8 cellular contexts compared by ENCODE assay signal in the genomic region with DNA sequence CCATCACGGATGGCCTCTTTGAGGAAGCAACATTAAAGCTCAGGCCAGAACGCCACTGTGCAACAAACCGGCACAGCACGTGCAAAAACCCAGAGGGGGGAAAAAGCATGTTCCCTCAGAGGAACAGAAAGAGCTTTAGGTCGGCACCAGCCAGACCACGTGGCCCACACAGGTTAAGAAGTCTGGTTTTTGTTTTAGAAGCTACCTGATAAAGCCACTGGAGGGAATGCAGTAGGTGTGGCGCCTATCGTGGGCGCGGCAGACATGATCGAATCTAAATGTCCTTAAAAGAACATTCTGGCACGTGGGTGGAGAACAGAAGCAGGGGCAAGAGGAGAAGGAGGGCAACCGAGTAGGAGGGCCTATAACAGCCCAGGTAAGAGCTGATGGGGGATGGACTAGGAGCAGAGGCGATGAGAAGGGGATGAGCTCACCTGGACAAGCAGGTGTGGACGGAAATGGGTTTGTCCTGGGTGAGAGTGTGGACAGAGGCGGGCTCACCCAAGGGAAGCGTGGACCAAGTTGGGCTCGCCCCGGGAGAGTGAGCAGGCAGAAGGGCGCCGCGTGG. TPM values are rescaled to one million over a fixed set of nuclear protein-coding genes. Genes with fewer than 3 reads are reported as not detected.
A peak's percentile ranks its signal among the peaks of the same experiment; 100 is the strongest.
DNase-seq lines count a peak whose midpoint lies in the region; ATAC-seq and TF ChIP-seq lines count a peak whose summit lies in the region.
"Not testable (repeated sequence)": the region's sequence is repeated elsewhere in the genome, so short reads cannot be mapped to it uniquely, and the experiment has no call there.

No MANE protein-coding gene starts in this region.

- not testable (repeated sequence) for H3K27me3 ChIP-seq in BE2C; HUES64 (ENCODE audit: insufficient read depth, low read length); mammary epithelial cell (ENCODE audit: insufficient read depth, low read length); heart left ventricle; muscle layer of duodenum (ENCODE audit: low read depth, low read length)

- dilution Hi-C loops in mammary epithelial cell (cut with HindIII; ENCODE audit: low sequenced_read_pairs): not testable (repeated sequence)

- peaks cover 20 to 40% of the 10 kb centered on the region in 2 donors for H3K4me1 Mint-ChIP-seq in stimulated activated naive B cell treated with anti-CD40 and anti-IgM and Interleukin-4, amounts not matched to agents 10 μg/mL and 1 μg/mL and 100 μg/mL, for 72 hours

- H3K27me3 Mint-ChIP-seq in stimulated activated naive B cell treated with anti-CD40 and anti-IgM and Interleukin-4, amounts not matched to agents 10 μg/mL and 1 μg/mL and 100 μg/mL, for 72 hours: not testable (repeated sequence)

- not testable (repeated sequence) for H4K20me1 ChIP-seq in mammary epithelial cell (ENCODE audit: insufficient read depth, low read length)

- not testable (repeated sequence) for TF ChIP-seq POLR2A in heart left ventricle (IDR thresholded peaks at IDR 0.05)

- WGBS in HUES64: 0% methylated on average over 10 of the region's 22 CpGs
- WGBS in mammary epithelial cell (ENCODE audit: low coverage, missing lambda C conversion rate): 0% methylated on average over 1 of the region's 22 CpGs
- WGBS in heart left ventricle, 4 donors: 0 to 1% (median 0%) methylated on average over 11 to 14 of the region's 22 CpGs

- H2AFZ ChIP-seq in mammary epithelial cell (ENCODE audit: low read depth, low read length): peak overlapping the region; percentile 91

- H3K4me3 ChIP-seq in BE2C (ENCODE audit: low read depth, low read length) (peak overlapping the region; percentile 73), HUES64 (ENCODE audit: low read length) (peak overlapping the region; percentile 82), WI38 (ENCODE audit: low read depth, low read length) (peak overlapping the region; percentile 75), mammary epithelial cell (replicated peaks in 1 of 3; ENCODE audit: insufficient read depth in 1 of 3, low read depth in 2 of 3, low read length in 3 of 3) (peak overlapping the region; percentile 66 to 80 (median 79)), heart left ventricle (peak overlapping the region; percentile 54 to 99 (median 82)), muscle layer of duodenum (ENCODE audit: low read depth in 1 of 2, low read length in 2 of 2) (peak overlapping the region; percentile 48 to 88)

- TSS peak; percentile 55 for BruUV-seq in mammary epithelial cell (replicated peaks; lab: Mats Ljungman, UMichigan)

- H3K27ac Mint-ChIP-seq in stimulated activated naive B cell treated with anti-CD40 and anti-IgM and Interleukin-4, amounts not matched to agents 10 μg/mL and 1 μg/mL and 100 μg/mL, for 72 hours: peak overlapping the region; percentile 99

- DNase-seq in BE2C; heart left ventricle; stimulated activated naive B cell treated with anti-CD40 and anti-IgM and Interleukin-4, amounts not matched to agents 10 μg/mL and 1 μg/mL and 100 μg/mL, for 72 hours: not testable (repeated sequence)
- peak; percentile 39 for DNase-seq in mammary epithelial cell

- peak overlapping the region; percentile 96 for H3K9ac ChIP-seq in HUES64 (ENCODE audit: low read depth, low read length)
- peak overlapping the region; percentile 53 for H3K9ac ChIP-seq in mammary epithelial cell (ENCODE audit: insufficient read depth, low read length)

- H3K9me3 Mint-ChIP-seq in stimulated activated naive B cell treated with anti-CD40 and anti-IgM and Interleukin-4, amounts not matched to agents 10 μg/mL and 1 μg/mL and 100 μg/mL, for 72 hours: not testable (repeated sequence)

- peak; percentile 18 for ATAC-seq in GM21381 (IDR thresholded peaks at IDR 0.05; ENCODE audit: unreplicated experiment)
- not testable (repeated sequence) for ATAC-seq in heart left ventricle
- peak; percentile 58 to 75 for ATAC-seq in stimulated activated naive B cell treated with anti-CD40 and anti-IgM and Interleukin-4, amounts not matched to agents 10 μg/mL and 1 μg/mL and 100 μg/mL, for 72 hours (replicated peaks)

- peak overlapping the region; percentile 98 for H3K4me3 Mint-ChIP-seq in stimulated activated naive B cell treated with anti-CD40 and anti-IgM and Interleukin-4, amounts not matched to agents 10 μg/mL and 1 μg/mL and 100 μg/mL, for 72 hours

- H3K9me3 ChIP-seq in BE2C; HUES64 (ENCODE audit: insufficient read depth, low read depth, low read length); mammary epithelial cell (replicated peaks; ENCODE audit: insufficient read depth, low read length); heart left ventricle; muscle layer of duodenum (ENCODE audit: control insufficient read depth in 1 of 2, low read length in 2 of 2): not testable (repeated sequence)

- H3K36me3 ChIP-seq in BE2C (peaks cover 54% of the 10 kb centered on the region), HUES64 (ENCODE audit: insufficient read depth, low read length) (peaks cover 59% of the 10 kb centered on the region), mammary epithelial cell (ENCODE audit: insufficient read depth, low read length) (peaks cover 22% of the 10 kb centered on the region), heart left ventricle (peaks cover 0 to 63% (median 46%) of the 10 kb centered on the region in 9 donors), muscle layer of duodenum (ENCODE audit: control insufficient read depth in 1 of 2, insufficient read depth in 2 of 2, low read length in 2 of 2) (peaks cover 24 to 49% of the 10 kb centered on the region in 2 donors)

- H3K27ac ChIP-seq in HUES64 (ENCODE audit: low read depth, low read length): peak overlapping the region; percentile 73; the same call in 1 of the 2 replicates
- H3K27ac ChIP-seq in mammary epithelial cell (ENCODE audit: insufficient read depth, low read depth, low read length): peak overlapping the region; percentile 50
- H3K27ac ChIP-seq in heart left ventricle: peak overlapping the region in 6 of 12 donors; percentile 46 to 74 (median 70)
- H3K27ac ChIP-seq in muscle layer of duodenum (ENCODE audit: low read length): not testable (repeated sequence)

- peaks cover 28 to 43% of the 10 kb centered on the region in 2 donors for H3K36me3 Mint-ChIP-seq in stimulated activated naive B cell treated with anti-CD40 and anti-IgM and Interleukin-4, amounts not matched to agents 10 μg/mL and 1 μg/mL and 100 μg/mL, for 72 hours

- CTCF ChIA-PET in mammary epithelial cell (lab: Charles Lee; ENCODE audit: low non-redundant PET): not testable (repeated sequence)

- not testable (repeated sequence) for TF ChIP-seq CTCF in BE2C (IDR thresholded peaks at IDR 0.05; ENCODE audit: low read depth, low read length); WI38 (IDR thresholded peaks at IDR 0.05; ENCODE audit: low read depth, low read length); mammary epithelial cell (conservative IDR thresholded peaks at IDR 0.05 in 1 of 2, IDR thresholded peaks at IDR 0.05 in 1 of 2; ENCODE audit: extremely low read depth in 1 of 2, insufficient read depth in 1 of 2, low read depth in 1 of 2, low read length in 2 of 2); heart left ventricle (IDR thresholded peaks at IDR 0.05)

- in situ Hi-C loops in mammary epithelial cell (cut with MboI; ENCODE audit: low sequenced_read_pairs in 2 of 2): not testable (repeated sequence)

- H3K4me2 ChIP-seq in mammary epithelial cell (ENCODE audit: insufficient read depth, low read depth, low read length): peak overlapping the region; percentile 77

- intact Hi-C loops in mammary epithelial cell (cut with micrococcal nuclease); heart left ventricle (cut with DNase I): not testable (repeated sequence)

- H3K4me1 ChIP-seq in BE2C; HUES64 (ENCODE audit: insufficient read depth, low read length); mammary epithelial cell (ENCODE audit: insufficient read depth, low read length); muscle layer of duodenum (ENCODE audit: control insufficient read depth in 1 of 2, insufficient read depth in 2 of 2, low read length in 2 of 2): not testable (repeated sequence)
- peaks cover 0 to 19% (median 11%) of the 10 kb centered on the region in 12 donors for H3K4me1 ChIP-seq in heart left ventricle

- peaks cover 23% of the 10 kb centered on the region for H3K79me2 ChIP-seq in mammary epithelial cell (ENCODE audit: insufficient read depth, low read length)

RNA-seq across cellular contexts. Expression of a gene that starts 27.5 kb away (rescaled TPM):
- 12.1 TPM for polyA plus RNA-seq in BE2C (2012; ENCODE audit: insufficient read depth, insufficient read length, low read depth)
- polyA plus RNA-seq in HUES64 (2013, experiment 1 of 2): 0.40 TPM
- polyA plus RNA-seq in HUES64 (2013, experiment 2 of 2): 0.82 TPM
- total RNA-seq in mammary epithelial cell (1 to 10 TPM; 1.7 to 2.3 TPM), heart left ventricle (1 to 10 TPM in 8 of 9 donors, under 1 TPM in 1; 0.90 to 5.3 (median 3.5) TPM)
- polyA plus RNA-seq in mammary epithelial cell (1.4 TPM), heart left ventricle (1 to 10 TPM; 1.1 to 3.4 TPM)
- not detected for polyA minus RNA-seq in mammary epithelial cell

RNA-seq across cellular contexts. Expression of a gene that starts 33.4 kb away (rescaled TPM):
- polyA plus RNA-seq in BE2C (2012; ENCODE audit: insufficient read depth, insufficient read length, low read depth): 147 TPM
- polyA plus RNA-seq in HUES64 (2013, experiment 1 of 2): 53.0 TPM
- polyA plus RNA-seq in HUES64 (2013, experiment 2 of 2): 51.9 TPM
- total RNA-seq in mammary epithelial cell (10 to 100 TPM; 21.5 to 53.6 TPM), heart left ventricle (10 to 100 TPM; 23.5 to 38.4 (median 29.0) TPM)
- polyA plus RNA-seq in mammary epithelial cell (33.1 TPM), heart left ventricle (10 to 100 TPM; 13.0 to 42.7 TPM)
- polyA minus RNA-seq in mammary epithelial cell: 50.5 TPM

RNA-seq across cellular contexts. Expression of a gene that starts 59.1 kb away (rescaled TPM):
- not detected for polyA plus RNA-seq in BE2C (2012; ENCODE audit: insufficient read depth, insufficient read length, low read depth)
- not detected for polyA plus RNA-seq in HUES64 (2013, experiment 1 of 2)
- not detected for polyA plus RNA-seq in HUES64 (2013, experiment 2 of 2)
- total RNA-seq in mammary epithelial cell: 1 to 10 TPM in 1 of 2 donors, not detected in 1; 1.2 TPM
- polyA plus RNA-seq in mammary epithelial cell: not detected
- not detected for polyA minus RNA-seq in mammary epithelial cell
- 1 to 10 TPM in 1 of 9 donors, under 1 TPM in 4, not detected in 4; 0.31 to 1.3 (median 0.53) TPM for total RNA-seq in heart left ventricle
- polyA plus RNA-seq in heart left ventricle: under 1 TPM in 1 of 2 donors, not detected in 1; 0.61 TPM
